11 cellular contexts compared by ENCODE assay signal in genomic region chr17:50102164-50102991, GRCh38. TPM values are rescaled to one million over a fixed set of nuclear protein-coding genes. Genes with fewer than 3 reads are reported as not detected.
A peak's percentile ranks its signal among the peaks of the same experiment; 100 is the strongest.
DNase-seq lines count a peak whose midpoint lies in the region; ATAC-seq lines count a peak whose summit lies in the region.
"Had no signal": no experiment of that assay in that cellular context is flagged by ENCODE, and none has a peak within 500 bp of the region (broad histone marks: within the 10 kb centered on the region; RNA-seq: fewer than 3 reads in every experiment).

No MANE protein-coding gene starts in this region.

- peak overlapping the region; percentile 82 for H3K9ac ChIP-seq in adipocyte (ENCODE audit: low read length)

- H3K27me3 Mint-ChIP-seq in naive thymus-derived CD4-positive, alpha-beta T cell = no peaks in the 10 kb centered on the region
- H3K27me3 Mint-ChIP-seq: activated naive CD8-positive, alpha-beta T cell; progenitor cell of endocrine pancreas had no signal

- intact Hi-C loops in posterior cingulate gyrus (cut with DNase I) = no loop called here
- intact Hi-C loops in naive thymus-derived CD4-positive, alpha-beta T cell (cut with micrococcal nuclease) = no loop called here

- H3K4me3 Mint-ChIP-seq in naive thymus-derived CD4-positive, alpha-beta T cell = no peak overlapping the region
- H3K4me3 Mint-ChIP-seq: activated naive CD8-positive, alpha-beta T cell had no signal

- peaks cover 0 to 25% (median 19%) of the 10 kb centered on the region in 7 donors for H3K4me1 Mint-ChIP-seq in naive thymus-derived CD4-positive, alpha-beta T cell

- no peak for ATAC-seq in naive thymus-derived CD4-positive, alpha-beta T cell
- ATAC-seq in HG03378 (IDR thresholded peaks at IDR 0.05; ENCODE audit: unreplicated experiment) = no peak
- no peak for ATAC-seq in GM18867 (IDR thresholded peaks at IDR 0.05; ENCODE audit: unreplicated experiment)

- peaks cover 2 to 32% (median 7%) of the 10 kb centered on the region in 5 donors for H3K36me3 Mint-ChIP-seq in naive thymus-derived CD4-positive, alpha-beta T cell
- H3K36me3 Mint-ChIP-seq: activated naive CD8-positive, alpha-beta T cell had no signal

- no peaks in the 10 kb centered on the region for H3K9me3 ChIP-seq in adipocyte (ENCODE audit: control insufficient read depth, low read length)
- no peaks in the 10 kb centered on the region for H3K9me3 ChIP-seq in naive thymus-derived CD4-positive, alpha-beta T cell (ENCODE audit: control insufficient read depth in 2 of 3, low read length in 3 of 3)

- no peak overlapping the region for H3K27ac ChIP-seq in naive thymus-derived CD4-positive, alpha-beta T cell (ENCODE audit: low read depth, low read length)

- peak overlapping the region; percentile 45 for H3K4me3 ChIP-seq in adipocyte (ENCODE audit: low read length)
- no peak overlapping the region for H3K4me3 ChIP-seq in naive thymus-derived CD4-positive, alpha-beta T cell (ENCODE audit: low read length)

- H3K27ac Mint-ChIP-seq in naive thymus-derived CD4-positive, alpha-beta T cell = no peak overlapping the region
- H3K27ac Mint-ChIP-seq: activated naive CD8-positive, alpha-beta T cell; progenitor cell of endocrine pancreas had no signal

- H3K27me3 ChIP-seq in adipocyte (replicated peaks; ENCODE audit: control insufficient read depth, insufficient read depth, low read length) = no peaks in the 10 kb centered on the region
- no peaks in the 10 kb centered on the region for H3K27me3 ChIP-seq in naive thymus-derived CD4-positive, alpha-beta T cell (ENCODE audit: control insufficient read depth in 2 of 2, insufficient read depth in 2 of 2, low read length in 2 of 2)

- POLR2A ChIA-PET in naive thymus-derived CD4-positive, alpha-beta T cell (lab: Charles Lee) = no interaction called here

- H3K9me3 Mint-ChIP-seq in naive thymus-derived CD4-positive, alpha-beta T cell = no peaks in the 10 kb centered on the region

- peak; percentile 78 for DNase-seq in Ammon's horn (ENCODE audit: low spot score)
- DNase-seq in adipocyte (ENCODE audit: low read depth) = no peak
- peak; percentile 46 for DNase-seq in hepatic stellate cell (ENCODE audit: low spot score)
- DNase-seq in posterior cingulate gyrus = peak in 8 of 10 donors; percentile 25 to 92 (median 68)
- DNase-seq in cortex of kidney (lab: John Stamatoyannopoulos, UW) = no peak
- DNase-seq in naive thymus-derived CD4-positive, alpha-beta T cell = no peak
- DNase-seq: NCI-H345 had no signal

- CTCF ChIA-PET in naive thymus-derived CD4-positive, alpha-beta T cell (lab: Charles Lee) = interaction anchor here (1.1 kb wide), 1 partner anchor 8 kb away, joined by 4 read pairs; no protein-coding TSS in a partner anchor

- H3K36me3 ChIP-seq in adipocyte (ENCODE audit: control insufficient read depth, insufficient read depth, low read length, severe bottlenecking) = peaks cover 31% of the 10 kb centered on the region
- H3K36me3 ChIP-seq in naive thymus-derived CD4-positive, alpha-beta T cell (ENCODE audit: control insufficient read depth in 2 of 3, insufficient read depth in 3 of 3, low read length in 3 of 3) = peaks cover 0 to 90% (median 0%) of the 10 kb centered on the region in 3 experiments

- peaks cover 50% of the 10 kb centered on the region for H3K4me1 ChIP-seq in adipocyte (ENCODE audit: control insufficient read depth, insufficient read depth, low read length)
- H3K4me1 ChIP-seq in naive thymus-derived CD4-positive, alpha-beta T cell (ENCODE audit: control insufficient read depth in 2 of 2, insufficient read depth in 2 of 2, low read length in 2 of 2) = no peaks in the 10 kb centered on the region

RNA-seq across cellular contexts. Expression of gene PDK2, which starts 7.2 kb away (rescaled TPM):
- 10 to 100 TPM; 16.7 to 48.3 (median 22.5) TPM for total RNA-seq in naive thymus-derived CD4-positive, alpha-beta T cell
- 10 to 100 TPM; 37.2 to 50.4 TPM for polyA plus RNA-seq in naive thymus-derived CD4-positive, alpha-beta T cell

RNA-seq across cellular contexts. Expression of gene SAMD14, which starts 27.6 kb away (rescaled TPM):
- under 1 TPM in 2 of 5 experiments, not detected in 3; 0.70 to 0.78 TPM for total RNA-seq in naive thymus-derived CD4-positive, alpha-beta T cell
- polyA plus RNA-seq in naive thymus-derived CD4-positive, alpha-beta T cell = not detected

RNA-seq across cellular contexts. Expression of gene ITGA3, which starts 46.5 kb away (rescaled TPM):
- 10 to 100 TPM in 2 of 5 experiments, 1 to 10 TPM in 3; 4.0 to 14.6 (median 8.6) TPM for total RNA-seq in naive thymus-derived CD4-positive, alpha-beta T cell
- polyA plus RNA-seq in naive thymus-derived CD4-positive, alpha-beta T cell = 1 to 10 TPM; 1.4 to 2.4 TPM

RNA-seq across cellular contexts. Expression of gene PPP1R9B, which starts 48.1 kb away (rescaled TPM):
- 100 to 1,000 TPM in 2 of 5 experiments, 10 to 100 TPM in 3; 63.1 to 142 (median 69.1) TPM for total RNA-seq in naive thymus-derived CD4-positive, alpha-beta T cell
- under 1 TPM; 0.63 to 0.72 TPM for polyA plus RNA-seq in naive thymus-derived CD4-positive, alpha-beta T cell

Comparison
In these comparisons a context has a peak if more than half of its experiments do, and no peak if none do; other contexts are left out.
1. DNase-seq: peak in Ammon's horn (single experiment), hepatic stellate cell (single experiment) and posterior cingulate gyrus (8 of 10); none in adipocyte (single experiment), cortex of kidney (single experiment) and naive thymus-derived CD4-positive, alpha-beta T cell (0 of 9).